8 cellular contexts compared by ENCODE assay signal in the genomic region with DNA sequence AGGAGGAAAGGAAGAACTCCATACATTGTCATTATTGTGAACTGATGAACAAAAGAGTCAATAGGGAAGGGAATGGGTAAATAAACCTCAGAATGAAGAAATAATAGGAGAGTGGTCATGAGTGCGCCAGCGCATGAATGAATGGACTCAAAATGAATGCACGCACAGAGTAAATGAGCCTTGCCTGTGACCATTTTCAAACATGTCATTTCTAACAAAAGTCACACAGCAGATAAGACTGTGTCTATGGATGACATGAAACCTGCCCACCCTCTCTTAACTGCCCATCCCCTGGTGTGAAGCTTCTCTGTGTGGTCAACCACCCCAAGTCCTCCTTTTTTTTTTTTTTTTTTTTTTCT.
DNase-seq lines count a peak whose midpoint lies in the region; ATAC-seq and TF ChIP-seq lines count a peak whose summit lies in the region.
"Had no signal": no experiment of that assay in that cellular context is flagged by ENCODE, and none has a peak within 500 bp of the region (broad histone marks: within the 10 kb centered on the region; RNA-seq: fewer than 3 reads in every experiment).

No MANE protein-coding gene starts in this region.

- no peaks in the 10 kb centered on the region for H3K36me3 ChIP-seq in neutrophil

- intact Hi-C loops in activated B cell treated with CpG ODN at 0.5 μM for 24 hours (cut with micrococcal nuclease), result loop anchor here (1.0 to 5.0 kb wide), 4 partner anchors 145 to 1975 kb away; no protein-coding TSS in a partner anchor

- H3K27me3 Mint-ChIP-seq in activated B cell treated with CpG ODN at 0.5 μM for 24 hours, result peaks cover 30% of the 10 kb centered on the region

- H3K27me3 ChIP-seq in neutrophil, result peaks cover 19% of the 10 kb centered on the region

- peak overlapping the region; percentile 64 to 67 for H3K4me3 ChIP-seq in neutrophil (ENCODE audit: low read depth in 1 of 2, low read length in 1 of 2)

- no peaks in the 10 kb centered on the region for H3K9me3 Mint-ChIP-seq in activated B cell treated with CpG ODN at 0.5 μM for 24 hours

- H3K27ac ChIP-seq in neutrophil, result no peak overlapping the region

- H3K4me1 ChIP-seq in neutrophil (ENCODE audit: control insufficient read depth in 1 of 2, insufficient read depth in 1 of 2, low read depth in 1 of 2, low read length in 1 of 2), result peaks cover 6 to 12% of the 10 kb centered on the region in 2 experiments

- H3K4me1 Mint-ChIP-seq in activated B cell treated with CpG ODN at 0.5 μM for 24 hours, result peaks cover 12% of the 10 kb centered on the region

- no peaks in the 10 kb centered on the region for H3K9me3 ChIP-seq in neutrophil
- H3K9me3 ChIP-seq: SK-N-SH had no signal

- CTCF ChIA-PET in activated B cell treated with CpG ODN at 0.5 μM for 24 hours (lab: Charles Lee), result interaction anchor here (1.4 to 4.3 kb wide), 2 partner anchors 195 to 249 kb away, joined by 3 to 122 read pairs; no protein-coding TSS in a partner anchor

- POLR2A ChIA-PET in activated B cell treated with CpG ODN at 0.5 μM for 24 hours (lab: Charles Lee), result no interaction called here

- H3K36me3 Mint-ChIP-seq in activated B cell treated with CpG ODN at 0.5 μM for 24 hours (ENCODE audit: low read depth), result no peaks in the 10 kb centered on the region

- no peak overlapping the region for H3K27ac Mint-ChIP-seq in activated B cell treated with CpG ODN at 0.5 μM for 24 hours

- H3K4me3 Mint-ChIP-seq in activated B cell treated with CpG ODN at 0.5 μM for 24 hours, result peak overlapping the region; percentile 89

- DNase-seq in activated B cell treated with CpG ODN at 0.5 μM for 24 hours (no peak), hypothalamus (lab: John Stamatoyannopoulos, UW) (no peak), NCI-H748 (lab: John Stamatoyannopoulos, UW; ENCODE audit: unreplicated experiment) (no peak)
- no peak for DNase-seq in stimulated activated CD4-positive, alpha-beta T cell treated with anti-CD3 and anti-CD28 coated beads, Interleukin-12 subunit alpha, Interleukin-12 subunit beta, amount 100 ng/mL, for 4 hours

- TF ChIP-seq CTCF in activated B cell treated with CpG ODN at 0.5 μM for 24 hours (IDR thresholded peaks at IDR 0.05) (no peak), neutrophil (IDR thresholded peaks at IDR 0.05) (no peak)

- ATAC-seq in GM18909 (IDR thresholded peaks at IDR 0.05; ENCODE audit: poor library complexity, unreplicated experiment), result peak; percentile 25
- peak; percentile 18 for ATAC-seq in HG02678 (IDR thresholded peaks at IDR 0.05; ENCODE audit: unreplicated experiment)
- ATAC-seq in activated B cell treated with CpG ODN at 0.5 μM for 24 hours (ENCODE audit: low read depth), result no peak
